ENCODE assay signal across 19 cellular contexts in genomic region chr10:60424971-60425370, GRCh38. TPM values are rescaled to one million over a fixed set of nuclear protein-coding genes. Genes with fewer than 3 reads are reported as not detected.
A peak's percentile ranks its signal among the peaks of the same experiment; 100 is the strongest.
DNase-seq lines count a peak whose midpoint lies in the region; TF ChIP-seq lines count a peak whose summit lies in the region.
"Had no signal": no experiment of that assay in that cellular context is flagged by ENCODE, and none has a peak within 500 bp of the region (broad histone marks: within the 10 kb centered on the region; RNA-seq: fewer than 3 reads in every experiment).

No MANE protein-coding gene starts in this region.

- peaks cover 48% of the 10 kb centered on the region for H3K4me1 Mint-ChIP-seq in osteocyte (ENCODE audit: unreplicated experiment)
- H3K4me1 Mint-ChIP-seq in CD4-positive, alpha-beta memory T cell = peaks cover 0 to 15% (median 15%) of the 10 kb centered on the region in 4 donors

- POLR2A ChIA-PET in CD4-positive, alpha-beta memory T cell (lab: Charles Lee; ENCODE audit: partially characterized antibody) = no interaction called here

- no peak overlapping the region for H3K4me3 ChIP-seq in CD4-positive, alpha-beta memory T cell (ENCODE audit: low read length in 2 of 2)
- H3K4me3 ChIP-seq: GM12878, GM23338 had no signal

- peak overlapping the region; percentile 61 for H3K27ac Mint-ChIP-seq in osteocyte (ENCODE audit: unreplicated experiment)
- H3K27ac Mint-ChIP-seq in CD4-positive, alpha-beta memory T cell = peak overlapping the region in 1 of 7 donors; percentile 23
- H3K27ac Mint-ChIP-seq: GM23338 had no signal

- TF ChIP-seq CTCF in osteocyte (IDR thresholded peaks at IDR 0.05) = no peak

- no peak overlapping the region for H3K27ac ChIP-seq in CD4-positive, alpha-beta memory T cell (ENCODE audit: low read depth, low read length)

- no peaks in the 10 kb centered on the region for H3K27me3 Mint-ChIP-seq in osteocyte (ENCODE audit: unreplicated experiment)
- H3K27me3 Mint-ChIP-seq in CD4-positive, alpha-beta memory T cell = no peaks in the 10 kb centered on the region

- H3K9me3 ChIP-seq in CD4-positive, alpha-beta memory T cell (ENCODE audit: control insufficient read depth in 1 of 2, low read length in 2 of 2) = no peaks in the 10 kb centered on the region
- H3K9me3 ChIP-seq: Caco-2 had no signal

- no peaks in the 10 kb centered on the region for H3K36me3 ChIP-seq in CD4-positive, alpha-beta memory T cell (ENCODE audit: insufficient read depth, low read length)

- intact Hi-C loops in CD4-positive, alpha-beta memory T cell (cut with micrococcal nuclease) = no loop called here

- H3K36me3 Mint-ChIP-seq in osteocyte (ENCODE audit: unreplicated experiment) = peaks cover 3% of the 10 kb centered on the region
- H3K36me3 Mint-ChIP-seq in CD4-positive, alpha-beta memory T cell = peaks cover 0 to 8% of the 10 kb centered on the region in 2 donors

- no peak overlapping the region for H3K4me3 Mint-ChIP-seq in osteocyte (ENCODE audit: unreplicated experiment)
- no peak overlapping the region for H3K4me3 Mint-ChIP-seq in CD4-positive, alpha-beta memory T cell
- H3K4me3 Mint-ChIP-seq: GM23338 had no signal

- DNase-seq in NCI-H1417 (lab: John Stamatoyannopoulos, UW) (peak in 2 of 3 experiments; percentile 8 to 14), NCI-H1417 treated with DMSO at 0.1 percent for 48 hours (lab: John Stamatoyannopoulos, UW) (no peak), NCI-H748 treated with DMSO at 0.1 percent for 48 hours (lab: John Stamatoyannopoulos, UW) (peak; percentile 20), cerebellar cortex (ENCODE audit: low spot score) (peak; percentile 34), osteocyte (ENCODE audit: extremely low spot score, unreplicated experiment) (no peak), HK-2 (ENCODE audit: unreplicated experiment) (no peak)
- no peak for DNase-seq in CD4-positive, alpha-beta memory T cell
- DNase-seq in activated naive CD4-positive, alpha-beta T cell treated with Interleukin-2 at 50 U/mL for 16 hours = no peak
- DNase-seq: 8988T, C1 segment of cervical spinal cord, Caco-2, DMS79, KG1, NCI-H1105, NCI-H1930, NCI-H526, SHP77 treated with DMSO at 0.1 percent for 48 hours had no signal

- CTCF ChIA-PET in CD4-positive, alpha-beta memory T cell (lab: Charles Lee; ENCODE audit: partially characterized antibody) = no interaction called here

- peaks cover 4% of the 10 kb centered on the region for H3K9me3 Mint-ChIP-seq in osteocyte (ENCODE audit: unreplicated experiment)
- H3K9me3 Mint-ChIP-seq in CD4-positive, alpha-beta memory T cell = no peaks in the 10 kb centered on the region
- H3K9me3 Mint-ChIP-seq: GM23338 had no signal

- H3K4me1 ChIP-seq in CD4-positive, alpha-beta memory T cell (ENCODE audit: insufficient read depth, low read length) = no peaks in the 10 kb centered on the region

- no peaks in the 10 kb centered on the region for H3K27me3 ChIP-seq in CD4-positive, alpha-beta memory T cell (ENCODE audit: insufficient read depth, low read length)

RNA-seq across cellular contexts. Expression of gene ANK3, which starts 35.3 kb away (rescaled TPM):
- 21.2 and 22.0 TPM in 2 replicates for total RNA-seq in osteocyte
- total RNA-seq in CD4-positive, alpha-beta memory T cell = 10 to 100 TPM; 80.0 to 90.1 TPM
- 10 to 100 TPM in 1 of 2 donors, 1 to 10 TPM in 1; 7.2 to 31.7 TPM for polyA plus RNA-seq in CD4-positive, alpha-beta memory T cell

Comparison
In these comparisons a context has a peak if more than half of its experiments do, and no peak if none do; other contexts are left out.
1. DNase-seq: peak in NCI-H1417 (2 of 3), NCI-H748 treated with DMSO at 0.1 percent for 48 hours (single experiment) and cerebellar cortex (single experiment); none in NCI-H1417 treated with DMSO at 0.1 percent for 48 hours (single experiment), osteocyte (single experiment), HK-2 (single experiment), CD4-positive, alpha-beta memory T cell (0 of 5) and activated naive CD4-positive, alpha-beta T cell treated with Interleukin-2 at 50 U/mL for 16 hours (single experiment).